Comparison of ENCODE assay signal across 24 cellular contexts in genomic region chr2:178428396-178428806, GRCh38. TPM values are rescaled to one million over a fixed set of nuclear protein-coding genes. Genes with fewer than 3 reads are reported as not detected.
DNase-seq lines count a peak whose midpoint lies in the region; TF ChIP-seq lines count a peak whose summit lies in the region.
"Had no signal": no experiment of that assay in that cellular context is flagged by ENCODE, and none has a peak within 500 bp of the region (broad histone marks: within the 10 kb centered on the region; RNA-seq: fewer than 3 reads in every experiment).

No MANE protein-coding gene starts in this region.

- TF ChIP-seq CTCF in nephron progenitor cell (IDR thresholded peaks at IDR 0.05) (no peak), osteoblast (IDR thresholded peaks at IDR 0.05; ENCODE audit: extremely low read depth, low read depth, low read length) (no peak)

- no peaks in the 10 kb centered on the region for H4K20me1 ChIP-seq in osteoblast (ENCODE audit: insufficient read depth, low read length)

- no peaks in the 10 kb centered on the region for H3K27me3 Mint-ChIP-seq in activated naive CD4-positive, alpha-beta T cell treated with anti-CD3 and anti-CD28 coated beads, Interleukin-2, amount 50 U/mL, for 24 hours
- H3K27me3 Mint-ChIP-seq in activated T-helper 2 cell treated with anti-CD3 and anti-CD28 coated beads, Interferon-gamma antibody, Interleukin-2, Interleukin-4, amounts not matched to agents 10 μg/mL and 5 μg/mL and 100 μg/mL, durations not matched to agents 14 hours and 24 hours and 36 hours (ENCODE audit: low read depth) = no peaks in the 10 kb centered on the region
- no peaks in the 10 kb centered on the region for H3K27me3 Mint-ChIP-seq in nephron progenitor cell (ENCODE audit: low read depth, poor library complexity)
- H3K27me3 Mint-ChIP-seq: CD4-positive, CD25-positive, alpha-beta regulatory T cell had no signal

- no peak overlapping the region for H3K4me3 ChIP-seq in osteoblast (ENCODE audit: insufficient read depth, low read length)
- H3K4me3 ChIP-seq: BLaER1, Peyer's patch, SK-N-MC had no signal

- peaks cover 8% of the 10 kb centered on the region for H3K4me1 ChIP-seq in osteoblast (ENCODE audit: insufficient read depth, low read length)
- H3K4me1 ChIP-seq: BLaER1, Peyer's patch had no signal

- H3K4me2 ChIP-seq in osteoblast (ENCODE audit: insufficient read depth, low read length) = no peak overlapping the region
- H3K4me2 ChIP-seq: BLaER1, KMS-11 had no signal

- no peaks in the 10 kb centered on the region for H3K4me1 Mint-ChIP-seq in activated naive CD4-positive, alpha-beta T cell treated with anti-CD3 and anti-CD28 coated beads, Interleukin-2, amount 50 U/mL, for 24 hours
- peaks cover 10% of the 10 kb centered on the region for H3K4me1 Mint-ChIP-seq in activated T-helper 2 cell treated with anti-CD3 and anti-CD28 coated beads, Interferon-gamma antibody, Interleukin-2, Interleukin-4, amounts not matched to agents 10 μg/mL and 5 μg/mL and 100 μg/mL, durations not matched to agents 14 hours and 24 hours and 36 hours (ENCODE audit: low read depth)
- H3K4me1 Mint-ChIP-seq in nephron progenitor cell = no peaks in the 10 kb centered on the region

- H3K4me3 Mint-ChIP-seq in activated naive CD4-positive, alpha-beta T cell treated with anti-CD3 and anti-CD28 coated beads, Interleukin-2, amount 50 U/mL, for 24 hours = no peak overlapping the region
- no peak overlapping the region for H3K4me3 Mint-ChIP-seq in activated T-helper 2 cell treated with anti-CD3 and anti-CD28 coated beads, Interferon-gamma antibody, Interleukin-2, Interleukin-4, amounts not matched to agents 10 μg/mL and 5 μg/mL and 100 μg/mL, durations not matched to agents 14 hours and 24 hours and 36 hours (ENCODE audit: low read depth)
- H3K4me3 Mint-ChIP-seq in nephron progenitor cell = no peak overlapping the region
- H3K4me3 Mint-ChIP-seq: CD4-positive, CD25-positive, alpha-beta regulatory T cell had no signal

- H3K36me3 Mint-ChIP-seq in activated naive CD4-positive, alpha-beta T cell treated with anti-CD3 and anti-CD28 coated beads, Interleukin-2, amount 50 U/mL, for 24 hours = peaks cover 39% of the 10 kb centered on the region
- peaks cover 94% of the 10 kb centered on the region for H3K36me3 Mint-ChIP-seq in activated T-helper 2 cell treated with anti-CD3 and anti-CD28 coated beads, Interferon-gamma antibody, Interleukin-2, Interleukin-4, amounts not matched to agents 10 μg/mL and 5 μg/mL and 100 μg/mL, durations not matched to agents 14 hours and 24 hours and 36 hours (ENCODE audit: low read depth)
- H3K36me3 Mint-ChIP-seq in nephron progenitor cell (ENCODE audit: low read depth) = peaks cover 100% of the 10 kb centered on the region

- intact Hi-C loops in activated T-helper 2 cell treated with anti-CD3 and anti-CD28 coated beads, Interferon-gamma antibody, Interleukin-2, Interleukin-4, amounts not matched to agents 10 μg/mL and 5 μg/mL and 100 μg/mL, durations not matched to agents 14 hours and 24 hours and 36 hours (cut with micrococcal nuclease) = no loop called here

- no peaks in the 10 kb centered on the region for H3K9me3 ChIP-seq in osteoblast (ENCODE audit: low read depth, low read length)
- H3K9me3 ChIP-seq: Peyer's patch had no signal

- H3K9me3 Mint-ChIP-seq in activated naive CD4-positive, alpha-beta T cell treated with anti-CD3 and anti-CD28 coated beads, Interleukin-2, amount 50 U/mL, for 24 hours = peaks cover 6% of the 10 kb centered on the region
- H3K9me3 Mint-ChIP-seq in activated T-helper 2 cell treated with anti-CD3 and anti-CD28 coated beads, Interferon-gamma antibody, Interleukin-2, Interleukin-4, amounts not matched to agents 10 μg/mL and 5 μg/mL and 100 μg/mL, durations not matched to agents 14 hours and 24 hours and 36 hours = peaks cover 19% of the 10 kb centered on the region
- H3K9me3 Mint-ChIP-seq in nephron progenitor cell = peaks cover 35% of the 10 kb centered on the region

- H3K27ac ChIP-seq in osteoblast (ENCODE audit: low read depth, low read length) = no peak overlapping the region
- H3K27ac ChIP-seq: BLaER1, Peyer's patch, SK-N-MC had no signal

- peak overlapping the region; percentile 59 for H3K27ac Mint-ChIP-seq in activated naive CD4-positive, alpha-beta T cell treated with anti-CD3 and anti-CD28 coated beads, Interleukin-2, amount 50 U/mL, for 24 hours
- H3K27ac Mint-ChIP-seq in activated T-helper 2 cell treated with anti-CD3 and anti-CD28 coated beads, Interferon-gamma antibody, Interleukin-2, Interleukin-4, amounts not matched to agents 10 μg/mL and 5 μg/mL and 100 μg/mL, durations not matched to agents 14 hours and 24 hours and 36 hours = peak overlapping the region; percentile 22
- peak overlapping the region; percentile 76 for H3K27ac Mint-ChIP-seq in nephron progenitor cell

- peaks cover 38% of the 10 kb centered on the region for H3K36me3 ChIP-seq in osteoblast (ENCODE audit: insufficient read depth, low read length)

- no peak for DNase-seq in activated naive CD4-positive, alpha-beta T cell (lab: John Stamatoyannopoulos, UW)
- DNase-seq in activated T-helper 2 cell treated with anti-CD3 and anti-CD28 coated beads, Interferon-gamma antibody, Interleukin-2, Interleukin-4, amounts not matched to agents 10 μg/mL and 5 μg/mL and 100 μg/mL, durations not matched to agents 14 hours and 24 hours and 36 hours (ENCODE audit: low spot score) = no peak
- DNase-seq in nephron progenitor cell = no peak
- DNase-seq in osteoblast (ENCODE audit: insufficient read length, low spot score, missing footprints) = no peak
- no peak for DNase-seq in D341Med (ENCODE audit: low spot score)
- no peak for DNase-seq in cerebellar cortex (ENCODE audit: low spot score)
- DNase-seq: CD4-positive, CD25-positive, alpha-beta regulatory T cell; DMS 273 treated with DMSO at 0.1 percent for 48 hours; DMS79; IMR-90; NCI-H1092; NCI-H1417 treated with DMSO at 0.1 percent for 48 hours; NCI-H1694 treated with DMSO at 0.1 percent for 48 hours; NCI-H2081; NCI-H2171; NCI-H226; NCI-H510A; NCI-H69; Peyer's patch; SIG-M5 had no signal

- no peak overlapping the region for H2AFZ ChIP-seq in osteoblast (ENCODE audit: low read length)

- H3K79me2 ChIP-seq in osteoblast (ENCODE audit: insufficient read depth, low read length) = no peaks in the 10 kb centered on the region

- no peaks in the 10 kb centered on the region for H3K27me3 ChIP-seq in osteoblast (ENCODE audit: insufficient read depth, low read length)
- H3K27me3 ChIP-seq: BLaER1, Peyer's patch had no signal

RNA-seq across cellular contexts. Expression of gene PRKRA, which starts 22.6 kb away (rescaled TPM):
- total RNA-seq in activated T-helper 2 cell treated with anti-CD3 and anti-CD28 coated beads, Interferon-gamma antibody, Interleukin-2, Interleukin-4, amounts not matched to agents 10 μg/mL and 5 μg/mL and 100 μg/mL, durations not matched to agents 14 hours and 24 hours and 36 hours = 65.8 and 67.8 TPM in 2 replicates
- 56.1 and 64.5 TPM in 2 replicates for total RNA-seq in osteoblast

RNA-seq across cellular contexts. Expression of gene PJVK, which starts 22.8 kb away (rescaled TPM):
- 1.7 and 2.0 TPM in 2 replicates for total RNA-seq in activated T-helper 2 cell treated with anti-CD3 and anti-CD28 coated beads, Interferon-gamma antibody, Interleukin-2, Interleukin-4, amounts not matched to agents 10 μg/mL and 5 μg/mL and 100 μg/mL, durations not matched to agents 14 hours and 24 hours and 36 hours
- 2.1 and 2.5 TPM in 2 replicates for total RNA-seq in osteoblast

RNA-seq across cellular contexts. Expression of gene FKBP7, which starts 50.0 kb away (rescaled TPM):
- total RNA-seq in activated T-helper 2 cell treated with anti-CD3 and anti-CD28 coated beads, Interferon-gamma antibody, Interleukin-2, Interleukin-4, amounts not matched to agents 10 μg/mL and 5 μg/mL and 100 μg/mL, durations not matched to agents 14 hours and 24 hours and 36 hours = 3.2 and 6.6 TPM in 2 replicates
- 37.6 and 42.1 TPM in 2 replicates for total RNA-seq in osteoblast

RNA-seq across cellular contexts. Expression of gene PLEKHA3, which starts 51.9 kb away (rescaled TPM):
- total RNA-seq in activated T-helper 2 cell treated with anti-CD3 and anti-CD28 coated beads, Interferon-gamma antibody, Interleukin-2, Interleukin-4, amounts not matched to agents 10 μg/mL and 5 μg/mL and 100 μg/mL, durations not matched to agents 14 hours and 24 hours and 36 hours = 28.7 and 29.3 TPM in 2 replicates
- 7.1 and 8.7 TPM in 2 replicates for total RNA-seq in osteoblast

Comparison
In these comparisons a context has a peak if more than half of its experiments do, and no peak if none do; other contexts are left out.
1. H3K27ac Mint-ChIP-seq: peak in every context shown above with its lines; median percentile 76 in nephron progenitor cell; 59 in activated naive CD4-positive, alpha-beta T cell treated with anti-CD3 and anti-CD28 coated beads, Interleukin-2, amount 50 U/mL, for 24 hours; 22 in activated T-helper 2 cell treated with anti-CD3 and anti-CD28 coated beads, Interferon-gamma antibody, Interleukin-2, Interleukin-4, amounts not matched to agents 10 μg/mL and 5 μg/mL and 100 μg/mL, durations not matched to agents 14 hours and 24 hours and 36 hours.